In genomic region chr10:89001024-89001423, GRCh38 we compare ENCODE assay signal across 10 cellular contexts. TPM values are rescaled to one million over a fixed set of nuclear protein-coding genes. Genes with fewer than 3 reads are reported as not detected.
DNase-seq lines count a peak whose midpoint lies in the region; ATAC-seq and TF ChIP-seq lines count a peak whose summit lies in the region.
"Had no signal": no experiment of that assay in that cellular context is flagged by ENCODE, and none has a peak within 500 bp of the region (broad histone marks: within the 10 kb centered on the region; RNA-seq: fewer than 3 reads in every experiment).

No MANE protein-coding gene starts in this region.

- H3K23ac ChIP-seq in IMR-90 (ENCODE audit: low read depth, low read length): peak overlapping the region; percentile 63; the same call in 1 of the 2 replicates

- H2BK20ac ChIP-seq in IMR-90 (ENCODE audit: low read depth, low read length): no peak overlapping the region

- WGBS in IMR-90 (ENCODE audit: extremely low coverage in 2 of 2, insufficient read length in 1 of 2), 2 experiments: no CpG with 5 or more reads among the region's 2 CpGs
- 72% methylated on average over 2 of the region's 2 CpGs for WGBS in mammary epithelial cell (ENCODE audit: low coverage, missing lambda C conversion rate)
- 56 to 62% methylated on average over 2 of the region's 2 CpGs for WGBS in aorta, 2 donors

- H3K4me1 ChIP-seq in IMR-90 (ENCODE audit: control insufficient read depth, insufficient read depth, low read length): peaks cover 11% of the 10 kb centered on the region
- H3K4me1 ChIP-seq in mammary epithelial cell (ENCODE audit: insufficient read depth, low read length): peaks cover 16% of the 10 kb centered on the region
- H3K4me1 ChIP-seq in gastrocnemius medialis: no peaks in the 10 kb centered on the region
- no peaks in the 10 kb centered on the region for H3K4me1 ChIP-seq in aorta (ENCODE audit: control insufficient read depth in 1 of 2, insufficient read depth in 2 of 2, low read length in 2 of 2)

- DNase-seq in IMR-90 (no peak), mammary epithelial cell (no peak), gastrocnemius medialis (no peak), aorta (no peak), HuH-7 (ENCODE audit: low spot score) (no peak), ACHN (no peak)
- DNase-seq: NCI-H187 had no signal

- H3K14ac ChIP-seq in IMR-90 (replicated peaks; ENCODE audit: low read depth, low read length): 0 out of 2 replicates have a peak overlapping the region, but pooled peaks have one; percentile 28

- H4K91ac ChIP-seq in IMR-90 (ENCODE audit: insufficient read depth, low read depth, low read length): 0 out of 2 replicates have a peak overlapping the region, but pooled peaks have one; percentile 21

- no peak overlapping the region for H2BK120ac ChIP-seq in IMR-90 (ENCODE audit: low read depth, low read length)

- no peak overlapping the region for H4K5ac ChIP-seq in IMR-90 (ENCODE audit: low read depth, low read length)

- H3K4me2 ChIP-seq in IMR-90 (ENCODE audit: low read depth, low read length) (no peak overlapping the region), mammary epithelial cell (ENCODE audit: insufficient read depth, low read depth, low read length) (no peak overlapping the region)

- CTCF ChIA-PET in IMR-90 (lab: Yijun Ruan, JAX): interaction anchor here (0.7 to 0.9 kb wide), 3 partner anchors 56 to 221 kb away, joined by 3 to 4 read pairs (median 3); no protein-coding TSS in a partner anchor
- CTCF ChIA-PET in mammary epithelial cell (lab: Charles Lee; ENCODE audit: low non-redundant PET): no interaction called here

- H3K27me3 ChIP-seq in IMR-90 (ENCODE audit: control insufficient read depth, insufficient read depth, low read length) (no peaks in the 10 kb centered on the region), mammary epithelial cell (ENCODE audit: insufficient read depth, low read length) (no peaks in the 10 kb centered on the region), gastrocnemius medialis (peaks cover 0 to 5% (median 4%) of the 10 kb centered on the region in 3 donors), aorta (ENCODE audit: control insufficient read depth in 1 of 2, insufficient read depth in 2 of 2, low read length in 1 of 2) (no peaks in the 10 kb centered on the region)
- H3K27me3 ChIP-seq: brain microvascular endothelial cell had no signal

- no peak overlapping the region for H2AK5ac ChIP-seq in IMR-90 (ENCODE audit: low read depth, low read length)

- no peak overlapping the region for H2AK9ac ChIP-seq in IMR-90 (replicated peaks; ENCODE audit: low read depth, low read length, poor library complexity)

- H2BK5ac ChIP-seq in IMR-90 (ENCODE audit: low read depth, low read length, poor library complexity, severe bottlenecking): no peak overlapping the region

- H3K9me1 ChIP-seq in IMR-90 (ENCODE audit: insufficient read depth, low read length): peaks cover 10% of the 10 kb centered on the region; the same call in 1 of the 2 replicates

- dilution Hi-C loops in IMR-90 (cut with HindIII; ENCODE audit: low sequenced_read_pairs, unreplicated experiment) (loop anchor here (25.0 kb wide), 1 partner anchor 211 kb away; the partner anchor contains the start of gene CH25H), mammary epithelial cell (cut with HindIII; ENCODE audit: low sequenced_read_pairs) (loop anchor here (10.0 to 25.0 kb wide), 2 partner anchors 56 to 164 kb away; no protein-coding TSS in a partner anchor)

- TF ChIP-seq CTCF in IMR-90 (conservative IDR thresholded peaks at IDR 0.05; ENCODE audit: low read depth, low read length) (no peak), mammary epithelial cell (conservative IDR thresholded peaks at IDR 0.05 in 1 of 2, IDR thresholded peaks at IDR 0.05 in 1 of 2; ENCODE audit: extremely low read depth in 1 of 2, insufficient read depth in 1 of 2, low read depth in 1 of 2, low read length in 2 of 2) (no peak), gastrocnemius medialis (IDR thresholded peaks at IDR 0.05 in 4 of 5, conservative IDR thresholded peaks at IDR 0.05 in 1 of 5) (no peak)

- ATAC-seq in GM18868 (IDR thresholded peaks at IDR 0.05; ENCODE audit: unreplicated experiment) (peak; percentile 34), IMR-90 (ENCODE audit: low read depth) (no peak), gastrocnemius medialis (no peak), aorta (ENCODE audit: low FRiP score) (no peak), HG03159 (IDR thresholded peaks at IDR 0.05; ENCODE audit: unreplicated experiment) (no peak)

- H3K36me3 ChIP-seq in IMR-90 (ENCODE audit: control insufficient read depth, insufficient read depth, low read length) (peaks cover 10% of the 10 kb centered on the region), mammary epithelial cell (ENCODE audit: insufficient read depth, low read length) (peaks cover 16% of the 10 kb centered on the region), gastrocnemius medialis (no peaks in the 10 kb centered on the region), aorta (ENCODE audit: control insufficient read depth in 1 of 2, insufficient read depth in 2 of 2, low read length in 1 of 2) (peaks cover 2 to 3% of the 10 kb centered on the region in 2 donors)
- H3K36me3 ChIP-seq: brain microvascular endothelial cell had no signal

- H2AFZ ChIP-seq in IMR-90 (replicated peaks; ENCODE audit: low read length, poor library complexity): no peak overlapping the region
- no peak overlapping the region for H2AFZ ChIP-seq in mammary epithelial cell (ENCODE audit: low read depth, low read length)

- H3K4me3 ChIP-seq in IMR-90 (ENCODE audit: insufficient read depth, low read depth, low read length): no peak overlapping the region
- no peak overlapping the region for H3K4me3 ChIP-seq in mammary epithelial cell (replicated peaks in 1 of 3; ENCODE audit: insufficient read depth in 1 of 3, low read depth in 2 of 3, low read length in 3 of 3)
- H3K4me3 ChIP-seq in gastrocnemius medialis: peak overlapping the region in 2 of 4 donors; percentile 23 to 26
- no peak overlapping the region for H3K4me3 ChIP-seq in aorta (ENCODE audit: low read length in 2 of 2)

- no peak overlapping the region for H3K27ac ChIP-seq in IMR-90 (ENCODE audit: insufficient read depth, low read length)
- peak overlapping the region; percentile 96 for H3K27ac ChIP-seq in mammary epithelial cell (ENCODE audit: insufficient read depth, low read depth, low read length)
- H3K27ac ChIP-seq in gastrocnemius medialis: peak overlapping the region; percentile 14 to 54 (median 46)
- no peak overlapping the region for H3K27ac ChIP-seq in aorta (ENCODE audit: low read depth in 1 of 2, low read length in 2 of 2)
- H3K27ac ChIP-seq: brain microvascular endothelial cell had no signal

- no peak overlapping the region for H2BK15ac ChIP-seq in IMR-90 (ENCODE audit: low read depth, low read length)

- no peak overlapping the region for H3K9ac ChIP-seq in IMR-90 (ENCODE audit: low read depth, low read length)
- H3K9ac ChIP-seq in mammary epithelial cell (ENCODE audit: insufficient read depth, low read length): no peak overlapping the region

- H4K20me1 ChIP-seq in IMR-90 (ENCODE audit: insufficient read depth, low read length) (peaks cover 15% of the 10 kb centered on the region; the same call in 1 of the 2 replicates), mammary epithelial cell (ENCODE audit: insufficient read depth, low read length) (no peaks in the 10 kb centered on the region)

- no peak for TF ChIP-seq RAD21 in IMR-90 (IDR thresholded peaks at IDR 0.05; ENCODE audit: low read length)

- POLR2A ChIA-PET in IMR-90 (lab: Charles Lee; ENCODE audit: unreplicated experiment): no interaction called here

- intact Hi-C loops in IMR-90 (cut with micrococcal nuclease) (no loop called here), mammary epithelial cell (cut with micrococcal nuclease) (no loop called here), gastrocnemius medialis (cut with DNase I; ENCODE audit: low total_unique reads) (no loop called here), aorta (cut with DNase I) (no loop called here)

- no peak overlapping the region for H3K18ac ChIP-seq in IMR-90 (ENCODE audit: low read depth, low read length)

- no TSS peak for BruUV-seq in IMR-90 (replicated peaks; lab: Mats Ljungman, UMichigan)
- BruUV-seq in mammary epithelial cell (replicated peaks; lab: Mats Ljungman, UMichigan): no TSS peak

- no peak overlapping the region for H4K8ac ChIP-seq in IMR-90 (ENCODE audit: low read depth in 2 of 2, low read length in 2 of 2)

- in situ Hi-C loops in IMR-90 (cut with MboI; ENCODE audit: low sequenced_read_pairs): no loop called here
- in situ Hi-C loops in mammary epithelial cell (cut with MboI; ENCODE audit: low sequenced_read_pairs in 2 of 2): no loop called here
- in situ Hi-C loops in gastrocnemius medialis (cut with MboI; ENCODE audit: low sequenced_read_pairs in 4 of 4): loop anchor here in 1 of 4 donors (25.0 kb wide), 1 partner anchor 561 kb away; no protein-coding TSS in a partner anchor
- in situ Hi-C loops in ACHN (cut with HindIII; ENCODE audit: low pct_ligation_motif_present, low pct_unique_long_range_greater_than_20kb, low sequenced_read_pairs): loop anchor here (25.0 kb wide), 1 partner anchor 211 kb away; the partner anchor contains the start of gene CH25H

- H3K56ac ChIP-seq in IMR-90 (ENCODE audit: extremely low read depth, insufficient read depth, low read length): no peak overlapping the region

- H3K9me3 ChIP-seq in IMR-90 (ENCODE audit: control insufficient read depth, insufficient read depth, low read length) (no peaks in the 10 kb centered on the region), mammary epithelial cell (replicated peaks; ENCODE audit: insufficient read depth, low read length) (no peaks in the 10 kb centered on the region), gastrocnemius medialis (no peaks in the 10 kb centered on the region), aorta (ENCODE audit: control insufficient read depth, low read length) (no peaks in the 10 kb centered on the region)

- no peak for TF ChIP-seq POLR2A in IMR-90 (IDR thresholded peaks at IDR 0.05; ENCODE audit: low read depth, low read length)
- no peak for TF ChIP-seq POLR2A in gastrocnemius medialis (IDR thresholded peaks at IDR 0.05)

- peaks cover 77% of the 10 kb centered on the region for H3K79me2 ChIP-seq in mammary epithelial cell (ENCODE audit: insufficient read depth, low read length)

- 0 out of 2 replicates have a peak overlapping the region, but pooled peaks have one; percentile 1 for H3K4ac ChIP-seq in IMR-90 (ENCODE audit: low read depth, low read length)

- peaks cover 24 to 54% of the 10 kb centered on the region in 2 experiments for H3K79me1 ChIP-seq in IMR-90 (ENCODE audit: low read depth in 1 of 2, low read length in 2 of 2)

RNA-seq across cellular contexts. Expression of gene FAS, which starts 10.4 kb away (rescaled TPM):
- total RNA-seq in IMR-90 (2012; rRNA removed): 53.8 and 54.7 TPM in 2 replicates
- polyA plus RNA-seq in IMR-90 (2012; rRNA removed): 31.1 and 34.3 TPM in 2 replicates
- 11.6 and 17.5 TPM in 2 replicates for polyA plus RNA-seq in IMR-90 (2012; cell fraction: cytosol; rRNA removed)
- 7.6 and 49.3 TPM in 2 replicates for polyA plus RNA-seq in IMR-90 (2012; cell fraction: nucleus; rRNA removed; ENCODE audit: low replicate concordance)
- total RNA-seq in mammary epithelial cell: 10 to 100 TPM; 50.0 to 71.8 TPM
- polyA plus RNA-seq in mammary epithelial cell: 46.5 TPM
- polyA minus RNA-seq in mammary epithelial cell: 125 TPM
- 1 to 10 TPM; 2.7 to 5.9 (median 4.9) TPM for total RNA-seq in gastrocnemius medialis
- 10 to 100 TPM; 27.4 to 28.5 TPM for total RNA-seq in aorta
- polyA plus RNA-seq in aorta: 10 to 100 TPM in 1 of 2 donors, 1 to 10 TPM in 1; 9.5 to 28.5 TPM

RNA-seq across cellular contexts. Expression of gene ACTA2, which starts 48.5 kb away (rescaled TPM):
- 757 and 978 TPM in 2 replicates for total RNA-seq in IMR-90 (2012; rRNA removed)
- polyA plus RNA-seq in IMR-90 (2012; rRNA removed): 1,117 and 1,235 TPM in 2 replicates
- 948 and 1,147 TPM in 2 replicates for polyA plus RNA-seq in IMR-90 (2012; cell fraction: cytosol; rRNA removed)
- 396 and 625 TPM in 2 replicates for polyA plus RNA-seq in IMR-90 (2012; cell fraction: nucleus; rRNA removed; ENCODE audit: low replicate concordance)
- total RNA-seq in mammary epithelial cell: 100 to 1,000 TPM in 1 of 2 donors, 10 to 100 TPM in 1; 20.7 to 341 TPM
- polyA plus RNA-seq in mammary epithelial cell: 24.0 TPM
- polyA minus RNA-seq in mammary epithelial cell: 5.5 TPM
- total RNA-seq in gastrocnemius medialis: 100 to 1,000 TPM in 1 of 4 donors, 10 to 100 TPM in 3; 23.4 to 119 (median 74.2) TPM
- total RNA-seq in aorta: 1,000 to 10,000 TPM; 3,684 to 9,611 TPM
- 1,000 to 10,000 TPM; 3,163 to 4,826 TPM for polyA plus RNA-seq in aorta

Comparison
In these comparisons a context has a peak if more than half of its experiments do, and no peak if none do; other contexts are left out.
1. H3K27ac ChIP-seq: peak in mammary epithelial cell (single experiment) and gastrocnemius medialis (4 of 4); none in IMR-90 (single experiment) and aorta (0 of 2).